ENCODE assay signal across 1 cellular context in the genomic region with DNA sequence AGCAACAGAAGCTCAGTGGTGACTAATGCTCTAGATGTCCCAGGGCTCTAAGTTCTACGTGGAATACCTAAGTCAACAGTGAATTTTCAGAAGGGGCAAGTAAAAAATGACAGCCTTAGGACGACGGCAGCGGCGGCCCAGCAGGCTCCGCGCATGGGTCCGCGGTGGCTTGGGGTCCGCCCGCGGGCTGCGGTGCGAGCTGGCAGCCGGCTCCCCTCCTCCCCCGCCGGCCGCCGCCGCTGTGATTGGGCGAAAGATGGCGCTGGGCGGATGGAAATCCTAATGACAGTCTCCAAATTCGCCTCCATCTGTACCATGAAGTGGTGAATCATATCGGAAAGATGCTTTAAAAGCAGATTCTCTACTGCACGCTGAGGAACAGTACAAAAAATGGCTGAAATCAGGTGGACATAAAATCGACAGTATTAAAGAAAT.
TF ChIP-seq lines count a peak whose summit lies in the region.

No MANE protein-coding gene starts in this region.

TF ChIP-seq in HepG2, 621 proteins besides CTCF, POLR2A, EP300 and RAD21 (continued from another document):
- TF ChIP-seq, protein P1, sequence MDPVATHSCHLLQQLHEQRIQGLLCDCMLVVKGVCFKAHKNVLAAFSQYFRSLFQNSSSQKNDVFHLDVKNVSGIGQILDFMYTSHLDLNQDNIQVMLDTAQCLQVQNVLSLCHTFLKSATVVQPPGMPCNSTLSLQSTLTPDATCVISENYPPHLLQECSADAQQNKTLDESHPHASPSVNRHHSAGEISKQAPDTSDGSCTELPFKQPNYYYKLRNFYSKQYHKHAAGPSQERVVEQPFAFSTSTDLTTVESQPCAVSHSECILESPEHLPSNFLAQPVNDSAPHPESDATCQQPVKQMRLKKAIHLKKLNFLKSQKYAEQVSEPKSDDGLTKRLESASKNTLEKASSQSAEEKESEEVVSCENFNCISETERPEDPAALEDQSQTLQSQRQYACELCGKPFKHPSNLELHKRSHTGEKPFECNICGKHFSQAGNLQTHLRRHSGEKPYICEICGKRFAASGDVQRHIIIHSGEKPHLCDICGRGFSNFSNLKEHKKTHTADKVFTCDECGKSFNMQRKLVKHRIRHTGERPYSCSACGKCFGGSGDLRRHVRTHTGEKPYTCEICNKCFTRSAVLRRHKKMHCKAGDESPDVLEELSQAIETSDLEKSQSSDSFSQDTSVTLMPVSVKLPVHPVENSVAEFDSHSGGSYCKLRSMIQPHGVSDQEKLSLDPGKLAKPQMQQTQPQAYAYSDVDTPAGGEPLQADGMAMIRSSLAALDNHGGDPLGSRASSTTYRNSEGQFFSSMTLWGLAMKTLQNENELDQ (CRISPR knock-in tag; IDR thresholded peaks at IDR 0.05; ENCODE audit: borderline replicate concordance), result no peak
- no peak for TF ChIP-seq SKI (IDR thresholded peaks at IDR 0.05; ENCODE audit: partially characterized antibody)
- TF ChIP-seq SCMH1 (CRISPR knock-in tag; IDR thresholded peaks at IDR 0.05; ENCODE audit: borderline replicate concordance), result no peak
- peak; percentile 27; the same call in 1 of the 2 replicates for TF ChIP-seq HOXA3 (CRISPR knock-in tag; IDR thresholded peaks at IDR 0.05)
- TF ChIP-seq FOSL2 (CRISPR knock-in tag; IDR thresholded peaks at IDR 0.05), result peak; percentile 29; the same call in 1 of the 2 replicates
TF ChIP-seq in HepG2: peak in this region for 17.
